7 cellular contexts compared by ENCODE assay signal in the genomic region with DNA sequence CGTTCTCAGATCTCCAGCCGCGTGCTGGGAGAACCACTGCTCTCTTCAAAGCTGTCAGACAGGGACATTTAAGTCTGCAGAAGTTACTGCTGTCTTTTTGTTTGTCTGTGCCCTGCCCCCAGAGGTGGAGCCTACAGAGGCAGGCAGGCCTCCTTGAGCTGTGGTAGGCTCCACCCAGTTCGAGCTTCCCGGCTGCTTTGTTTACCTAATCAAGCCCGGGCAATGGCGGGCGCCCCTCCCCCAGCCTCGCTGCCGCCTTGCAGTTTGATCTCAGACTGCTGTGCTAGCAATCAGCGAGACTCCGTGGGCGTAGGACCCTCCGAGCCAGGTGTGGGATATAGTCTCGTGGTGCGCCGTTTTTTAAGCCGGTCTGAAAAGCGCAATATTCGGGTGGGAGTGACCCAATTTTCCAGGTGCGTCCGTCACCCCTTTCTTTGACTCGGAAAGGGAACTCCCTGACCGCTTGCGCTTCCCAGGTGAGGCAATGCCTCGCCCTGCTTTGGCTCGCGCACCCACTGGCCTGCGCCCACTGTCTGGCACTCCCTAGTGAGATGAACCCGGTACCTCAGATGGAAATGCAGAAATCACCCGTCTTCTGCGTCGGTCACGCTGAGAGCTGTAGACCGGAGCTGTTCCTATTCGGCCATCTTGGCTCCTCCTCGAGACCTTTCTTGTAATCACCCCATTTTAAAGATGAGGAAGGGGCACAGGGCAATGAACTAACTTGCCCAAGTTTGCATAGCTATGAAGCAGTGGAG.
DNase-seq lines count a peak whose midpoint lies in the region; ATAC-seq, FAIRE-seq and TF ChIP-seq lines count a peak whose summit lies in the region.
"Not testable (repeated sequence)": the region's sequence is repeated elsewhere in the genome, so short reads cannot be mapped to it uniquely, and the experiment has no call there.

No MANE protein-coding gene starts in this region.

- H3K79me2 ChIP-seq in H1 (ENCODE audit: control insufficient read depth in 1 of 2, insufficient read depth in 2 of 2, low read length in 2 of 2) = not testable (repeated sequence)

- not testable (repeated sequence) for H3K27me3 Mint-ChIP-seq in mesothelial cell of epicardium (ENCODE audit: low read depth); osteocyte (ENCODE audit: unreplicated experiment)

- H3K27ac Mint-ChIP-seq in mesothelial cell of epicardium = peak overlapping the region; percentile 47
- H3K27ac Mint-ChIP-seq in osteocyte (ENCODE audit: unreplicated experiment) = not testable (repeated sequence)

- peak overlapping the region; percentile 86 for H4K91ac ChIP-seq in H1 (replicated peaks; ENCODE audit: insufficient read length, low read length)

- peak overlapping the region; percentile 64 for H3K4me3 Mint-ChIP-seq in mesothelial cell of epicardium
- H3K4me3 Mint-ChIP-seq in osteocyte (ENCODE audit: unreplicated experiment) = peak overlapping the region; percentile 42

- not testable (repeated sequence) for H3K14ac ChIP-seq in H1 (ENCODE audit: insufficient read length)

- TF ChIP-seq RAD21 in H1 (IDR thresholded peaks at IDR 0.05 in 1 of 2, conservative IDR thresholded peaks at IDR 0.05 in 1 of 2; ENCODE audit: low read depth in 2 of 2, low read length in 2 of 2) = not testable (repeated sequence)

- H3K4me1 Mint-ChIP-seq in mesothelial cell of epicardium = not testable (repeated sequence)
- H3K4me1 Mint-ChIP-seq in osteocyte (ENCODE audit: unreplicated experiment) = peaks cover 16% of the 10 kb centered on the region

- TF ChIP-seq POLR2A in H1 (IDR thresholded peaks at IDR 0.05; ENCODE audit: control extremely low read depth in 1 of 2, low read depth in 2 of 2, low read length in 2 of 2) = not testable (repeated sequence)

- not testable (repeated sequence) for H3K56ac ChIP-seq in H1 (replicated peaks; ENCODE audit: insufficient read length, low read depth, low read length)

- peak overlapping the region in 1 of 2 experiments; percentile 62; a peak in 1 of 4 replicates for H3K4me2 ChIP-seq in H1 (ENCODE audit: insufficient read depth in 1 of 2, low read depth in 2 of 2, low read length in 2 of 2)

- CTCF ChIA-PET in H1 (lab: Charles Lee; ENCODE audit: partially characterized antibody) = not testable (repeated sequence)

- not testable (repeated sequence) for H3K9me3 Mint-ChIP-seq in mesothelial cell of epicardium; osteocyte (ENCODE audit: unreplicated experiment)

- H4K8ac ChIP-seq in H1 (ENCODE audit: extremely low read depth, insufficient read depth, low read length) = peak overlapping the region; percentile 96

- 0 out of 2 replicates have a peak overlapping the region, but pooled peaks have one; percentile 90 for H2BK12ac ChIP-seq in H1 (ENCODE audit: low read depth, low read length)

- H3K4ac ChIP-seq in H1 (replicated peaks; ENCODE audit: insufficient read length, low read depth, low read length) = peak overlapping the region; percentile 73

- peak overlapping the region; percentile 95 for H3K18ac ChIP-seq in H1 (ENCODE audit: extremely low read depth, low read length)

- not testable (repeated sequence) for H2BK20ac ChIP-seq in H1 (ENCODE audit: low read length)

- TF ChIP-seq EP300 in H1 (IDR thresholded peaks at IDR 0.05; ENCODE audit: borderline replicate concordance in 1 of 2, low read depth in 2 of 2, low read length in 2 of 2) = not testable (repeated sequence)

- H3K4me3 ChIP-seq in H1 (ENCODE audit: extremely low read depth in 1 of 4, insufficient read depth in 2 of 4, low read depth in 3 of 4, low read length in 4 of 4) = peak overlapping the region in 1 of 4 experiments; percentile 25; a peak in 2 of 8 replicates
- H3K4me3 ChIP-seq in cardiac muscle cell, thoracic aorta: not testable (repeated sequence)

- H3K23ac ChIP-seq in H1 (ENCODE audit: insufficient read length) = not testable (repeated sequence)

- not testable (repeated sequence) for TF ChIP-seq CTCF in H1 (IDR thresholded peaks at IDR 0.05; ENCODE audit: control extremely low read depth in 1 of 3, insufficient read depth in 1 of 3, low read depth in 1 of 3, low read length in 3 of 3); cardiac muscle cell (IDR thresholded peaks at IDR 0.05; ENCODE audit: low read depth, low read length); mesothelial cell of epicardium (IDR thresholded peaks at IDR 0.05; ENCODE audit: unreplicated experiment); osteocyte (IDR thresholded peaks at IDR 0.05); thoracic aorta (IDR thresholded peaks at IDR 0.05)

- H3K4me1 ChIP-seq in ES-I3 (ENCODE audit: insufficient read depth, low read length); H1 (replicated peaks in 1 of 4; ENCODE audit: control insufficient read depth in 3 of 4, insufficient read depth in 4 of 4, low read length in 3 of 4); cardiac muscle cell (ENCODE audit: low read depth): not testable (repeated sequence)
- peaks cover 24 to 48% of the 10 kb centered on the region in 2 donors for H3K4me1 ChIP-seq in thoracic aorta (ENCODE audit: control insufficient read depth in 1 of 2, low read depth in 2 of 2)

- peak overlapping the region; percentile 81 for H2BK120ac ChIP-seq in H1 (replicated peaks; ENCODE audit: low read depth, low read length)

- peak overlapping the region; percentile 78 for H2AK5ac ChIP-seq in H1 (ENCODE audit: low read depth, low read length)

- POLR2A ChIA-PET in H1 (lab: Charles Lee; ENCODE audit: partially characterized antibody) = interaction anchor here (1.0 to 2.1 kb wide), 6 partner anchors 9 to 146 kb away, joined by 3 to 6 read pairs (median 4); no protein-coding TSS in a partner anchor

- not testable (repeated sequence) for ATAC-seq in thoracic aorta (ENCODE audit: insufficient number of reproducible peaks, low FRiP score, low read depth)

- peak overlapping the region; percentile 79; the same call in 1 of the 2 replicates for H2AFZ ChIP-seq in H1 (ENCODE audit: low read length)

- H4K20me1 ChIP-seq in H1 (replicated peaks in 1 of 2; ENCODE audit: control insufficient read depth in 1 of 2, insufficient read depth in 2 of 2, low read length in 2 of 2) = not testable (repeated sequence)

- H3K36me3 Mint-ChIP-seq in mesothelial cell of epicardium = not testable (repeated sequence)
- peaks cover 14% of the 10 kb centered on the region for H3K36me3 Mint-ChIP-seq in osteocyte (ENCODE audit: unreplicated experiment)

- peak overlapping the region; percentile 71; the same call in 1 of the 2 replicates for H2BK5ac ChIP-seq in H1 (ENCODE audit: low read depth, low read length)

- DNase-seq in NCI-H2171 (lab: John Stamatoyannopoulos, UW) (peak; percentile 70), H1 (ENCODE audit: low read depth in 1 of 2, low spot score in 2 of 2) (peak in 1 of 2 experiments; percentile 59)
- DNase-seq in cardiac muscle cell (ENCODE audit: low read depth in 1 of 2, low spot score in 1 of 2); mesothelial cell of epicardium (ENCODE audit: low spot score in 2 of 2, unreplicated experiment in 2 of 2); osteocyte (ENCODE audit: extremely low spot score, unreplicated experiment); thoracic aorta (ENCODE audit: low spot score): not testable (repeated sequence)

- 55% methylated on average over 19 of the region's 37 CpGs; no CpG with 5 or more reads in 1 of the 2 experiments for WGBS in H1 (ENCODE audit: extremely low coverage in 1 of 2, insufficient coverage in 1 of 2, insufficient read length in 1 of 2, insufficient replicate concordance in 2 of 2, low coverage in 1 of 2, low lambda C conversion rate in 2 of 2, missing lambda C conversion rate in 1 of 2), 2 experiments

- not testable (repeated sequence) for H3K27me3 ChIP-seq in H1 (replicated peaks in 1 of 4; ENCODE audit: control insufficient read depth in 3 of 4, extremely low read depth in 1 of 4, insufficient read depth in 3 of 4, low read length in 3 of 4); cardiac muscle cell; thoracic aorta (replicated peaks; ENCODE audit: insufficient read depth)

- H3K9ac ChIP-seq in ES-I3 (ENCODE audit: low read depth, low read length) (peak overlapping the region; percentile 48; the same call in 1 of the 2 replicates), H1 (replicated peaks in 1 of 4; ENCODE audit: extremely low read depth in 1 of 4, low read depth in 3 of 4, low read length in 3 of 4) (0 out of 7 replicates have a peak overlapping the region, but pooled peaks of 1 of the 4 experiments have one; percentile 28)

- not testable (repeated sequence) for H3K79me1 ChIP-seq in H1 (ENCODE audit: low read depth, low read length)

- H3K9me3 ChIP-seq in ES-I3 (ENCODE audit: control insufficient read depth, insufficient read depth, low read length); H1 (ENCODE audit: insufficient read depth in 2 of 2, low read depth in 1 of 2, low read length in 1 of 2); cardiac muscle cell (ENCODE audit: low read depth); thoracic aorta: not testable (repeated sequence)

- H3K23me2 ChIP-seq in H1 (ENCODE audit: low read depth, low read length) = not testable (repeated sequence)

- H4K5ac ChIP-seq in H1 (ENCODE audit: insufficient read length, low read depth, low read length) = peak overlapping the region; percentile 32

- H3K27ac ChIP-seq in H1 (ENCODE audit: low read depth, low read length) = 0 out of 2 replicates have a peak overlapping the region, but pooled peaks have one; percentile 23
- peak overlapping the region; percentile 62 for H3K27ac ChIP-seq in cardiac muscle cell
- H3K27ac ChIP-seq in thoracic aorta = peak overlapping the region; percentile 60 to 71

- peak overlapping the region; percentile 92; the same call in 1 of the 2 replicates for H2BK15ac ChIP-seq in H1 (ENCODE audit: low read length)

- not testable (repeated sequence) for FAIRE-seq in H1 (lab: Jason Lieb, UNC)

- not testable (repeated sequence) for H3K36me3 ChIP-seq in ES-I3 (ENCODE audit: insufficient read depth, low read length); H1 (ENCODE audit: control insufficient read depth in 2 of 4, insufficient read depth in 4 of 4, low read length in 3 of 4); cardiac muscle cell; thoracic aorta

TF ChIP-seq in H1, 55 proteins besides CTCF, POLR2A, EP300 and RAD21:
- TF ChIP-seq YY1 (IDR thresholded peaks at IDR 0.05; ENCODE audit: low read depth, low read length) = peak; percentile 40; the same call in 1 of the 2 replicates
